ENCODE assay signal across 12 cellular contexts in the genomic region with DNA sequence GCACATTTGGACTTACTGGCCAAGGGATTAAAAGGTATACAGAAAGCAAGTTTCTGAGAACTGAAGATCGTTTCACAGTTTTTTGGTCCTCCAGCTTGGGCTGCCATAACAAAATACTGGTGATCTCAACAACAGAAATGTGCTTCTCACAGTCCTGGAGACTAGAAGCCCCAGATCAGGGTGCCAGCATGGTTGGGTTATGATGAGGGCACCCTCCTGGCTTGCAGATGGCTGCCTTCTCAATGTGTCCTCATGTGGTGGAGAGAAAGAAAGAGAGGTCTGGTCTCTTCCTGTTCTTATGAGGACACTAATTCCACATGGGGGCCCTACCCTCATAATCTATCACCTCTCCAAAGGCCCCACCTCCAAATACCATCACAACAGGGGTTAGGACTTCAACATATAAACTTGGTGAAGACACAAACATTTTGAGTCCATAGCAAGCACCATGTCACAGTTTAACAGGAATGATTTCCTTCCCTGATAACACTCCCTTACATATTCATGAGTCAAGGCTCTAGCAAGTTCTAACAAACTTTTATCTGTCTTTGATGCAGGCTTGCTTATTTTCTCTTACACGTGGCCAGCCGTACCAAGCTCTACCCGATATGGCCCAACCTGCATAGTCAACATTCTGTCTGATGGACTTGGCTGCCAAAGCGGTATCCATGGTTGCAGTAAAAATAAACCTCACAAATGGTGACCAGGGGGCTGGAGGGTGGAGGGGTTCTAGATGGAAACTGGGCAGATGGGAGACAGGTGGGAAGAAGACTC. TPM values are rescaled to one million over a fixed set of nuclear protein-coding genes. Genes with fewer than 3 reads are reported as not detected.
DNase-seq lines count a peak whose midpoint lies in the region; ATAC-seq, FAIRE-seq and TF ChIP-seq lines count a peak whose summit lies in the region.
"Had no signal": no experiment of that assay in that cellular context is flagged by ENCODE, and none has a peak within 500 bp of the region (broad histone marks: within the 10 kb centered on the region; RNA-seq: fewer than 3 reads in every experiment).

No MANE protein-coding gene starts in this region.

- dilution Hi-C loops in mammary epithelial cell (cut with HindIII; ENCODE audit: low sequenced_read_pairs) = no loop called here

- peak overlapping the region; percentile 75 for H2AFZ ChIP-seq in mammary epithelial cell (ENCODE audit: low read depth, low read length)

- WGBS in mammary epithelial cell (ENCODE audit: low coverage, missing lambda C conversion rate) = 41% methylated on average over 5 of the region's 5 CpGs
- WGBS in transverse colon (ENCODE audit: low coverage in 1 of 2), 2 donors = 59 to 69% methylated on average over 5 of the region's 5 CpGs
- 81 to 88% (median 85%) methylated on average over 5 of the region's 5 CpGs for WGBS in spleen, 5 donors

- intact Hi-C loops in mammary epithelial cell (cut with micrococcal nuclease) = loop anchor here (1.0 to 5.0 kb wide), 6 partner anchors 30 to 280 kb away; a partner anchor contains a TSS
- intact Hi-C loops in breast epithelium (cut with DNase I; ENCODE audit: low total_unique reads) = no loop called here
- intact Hi-C loops in transverse colon (cut with DNase I; ENCODE audit: low total_unique reads) = loop anchor here (5.0 to 10.0 kb wide), 2 partner anchors 70 to 188 kb away; no protein-coding TSS in a partner anchor
- intact Hi-C loops in spleen (cut with DNase I; ENCODE audit: low total_unique reads) = loop anchor here (5.0 kb wide), 1 partner anchor 70 kb away; no protein-coding TSS in a partner anchor

- no peaks in the 10 kb centered on the region for H3K27me3 ChIP-seq in mammary epithelial cell (ENCODE audit: insufficient read depth, low read length)
- H3K27me3 ChIP-seq in breast epithelium = no peaks in the 10 kb centered on the region
- H3K27me3 ChIP-seq in bronchial epithelial cell (ENCODE audit: control insufficient read depth, insufficient read depth, low read length) = no peaks in the 10 kb centered on the region
- no peaks in the 10 kb centered on the region for H3K27me3 ChIP-seq in muscle layer of colon (ENCODE audit: control insufficient read depth in 1 of 2, insufficient read depth in 2 of 2, low read length in 2 of 2)
- H3K27me3 ChIP-seq in transverse colon = no peaks in the 10 kb centered on the region
- no peaks in the 10 kb centered on the region for H3K27me3 ChIP-seq in spleen (replicated peaks in 1 of 7)

- H3K36me3 ChIP-seq in mammary epithelial cell (ENCODE audit: insufficient read depth, low read length) = no peaks in the 10 kb centered on the region
- H3K36me3 ChIP-seq in breast epithelium = no peaks in the 10 kb centered on the region
- H3K36me3 ChIP-seq in bronchial epithelial cell (ENCODE audit: control insufficient read depth, insufficient read depth, low read length) = no peaks in the 10 kb centered on the region
- H3K36me3 ChIP-seq in muscle layer of colon (ENCODE audit: insufficient read depth, low read length) = no peaks in the 10 kb centered on the region
- no peaks in the 10 kb centered on the region for H3K36me3 ChIP-seq in transverse colon
- no peaks in the 10 kb centered on the region for H3K36me3 ChIP-seq in spleen

- H3K4me1 ChIP-seq in mammary epithelial cell (ENCODE audit: insufficient read depth, low read length) (peaks cover 4% of the 10 kb centered on the region), breast epithelium (no peaks in the 10 kb centered on the region), muscle layer of colon (ENCODE audit: insufficient read depth, low read length) (peaks cover 33% of the 10 kb centered on the region), transverse colon (peaks cover 6 to 17% (median 11%) of the 10 kb centered on the region in 4 donors), spleen (peaks cover 0 to 10% (median 7%) of the 10 kb centered on the region in 6 donors)

- H3K9ac ChIP-seq in mammary epithelial cell (ENCODE audit: insufficient read depth, low read length) (no peak overlapping the region), muscle layer of colon (ENCODE audit: low read length) (no peak overlapping the region)

- DNase-seq in mammary epithelial cell (peak; percentile 31), breast epithelium (ENCODE audit: low spot score in 2 of 2) (no peak), bronchial epithelial cell (ENCODE audit: low read depth) (peak; percentile 61), transverse colon (no peak), spleen (no peak), 8988T (no peak)
- DNase-seq: activated gamma-delta T cell had no signal

- no peak overlapping the region for H3K4me2 ChIP-seq in mammary epithelial cell (ENCODE audit: insufficient read depth, low read depth, low read length)

- TF ChIP-seq CTCF in mammary epithelial cell (conservative IDR thresholded peaks at IDR 0.05 in 1 of 2, IDR thresholded peaks at IDR 0.05 in 1 of 2; ENCODE audit: extremely low read depth in 1 of 2, insufficient read depth in 1 of 2, low read depth in 1 of 2, low read length in 2 of 2) (no peak), breast epithelium (IDR thresholded peaks at IDR 0.05) (no peak), bronchial epithelial cell (IDR thresholded peaks at IDR 0.05; ENCODE audit: insufficient read depth, low read length, severe bottlenecking) (no peak), transverse colon (IDR thresholded peaks at IDR 0.05) (no peak), spleen (IDR thresholded peaks at IDR 0.05 in 8 of 11, conservative IDR thresholded peaks at IDR 0.05 in 3 of 11) (no peak)

- H4K20me1 ChIP-seq in mammary epithelial cell (ENCODE audit: insufficient read depth, low read length) = no peaks in the 10 kb centered on the region

- no TSS peak for BruUV-seq in mammary epithelial cell (replicated peaks; lab: Mats Ljungman, UMichigan)

- H3K9me3 ChIP-seq in mammary epithelial cell (replicated peaks; ENCODE audit: insufficient read depth, low read length) (no peaks in the 10 kb centered on the region), breast epithelium (no peaks in the 10 kb centered on the region), muscle layer of colon (ENCODE audit: low read length) (no peaks in the 10 kb centered on the region), transverse colon (no peaks in the 10 kb centered on the region), spleen (no peaks in the 10 kb centered on the region)

- no peak overlapping the region for H3K27ac ChIP-seq in mammary epithelial cell (ENCODE audit: insufficient read depth, low read depth, low read length)
- no peak overlapping the region for H3K27ac ChIP-seq in breast epithelium
- H3K27ac ChIP-seq in muscle layer of colon (ENCODE audit: low read depth, low read length) = peak overlapping the region; percentile 82
- H3K27ac ChIP-seq in transverse colon = peak overlapping the region; percentile 34 to 79 (median 62)
- no peak overlapping the region for H3K27ac ChIP-seq in spleen

- in situ Hi-C loops in mammary epithelial cell (cut with MboI; ENCODE audit: low sequenced_read_pairs in 2 of 2) = loop anchor here (10.0 kb wide), 1 partner anchor 68 kb away; no protein-coding TSS in a partner anchor
- in situ Hi-C loops in transverse colon (cut with MboI; ENCODE audit: low pct_ligation_motif_present in 1 of 4, low pct_unique_long_range_greater_than_20kb in 1 of 4, low sequenced_read_pairs in 3 of 4) = loop anchor here in 2 of 4 donors (25.0 kb wide), 1 partner anchor 200 kb away; a partner anchor contains a TSS

- no peak for ATAC-seq in HG03280 (IDR thresholded peaks at IDR 0.05; ENCODE audit: unreplicated experiment)

- no peaks in the 10 kb centered on the region for H3K79me2 ChIP-seq in mammary epithelial cell (ENCODE audit: insufficient read depth, low read length)

- TF ChIP-seq EP300 in transverse colon (IDR thresholded peaks at IDR 0.05; ENCODE audit: low read depth) = no peak

- H3K4me3 ChIP-seq in mammary epithelial cell (replicated peaks in 1 of 3; ENCODE audit: insufficient read depth in 1 of 3, low read depth in 2 of 3, low read length in 3 of 3) = no peak overlapping the region
- no peak overlapping the region for H3K4me3 ChIP-seq in breast epithelium
- no peak overlapping the region for H3K4me3 ChIP-seq in bronchial epithelial cell (ENCODE audit: low read depth, low read length)
- H3K4me3 ChIP-seq in muscle layer of colon (ENCODE audit: low read depth in 1 of 2, low read length in 2 of 2) = peak overlapping the region; percentile 10 to 23
- H3K4me3 ChIP-seq in transverse colon = no peak overlapping the region
- H3K4me3 ChIP-seq in spleen = no peak overlapping the region

- FAIRE-seq in bronchial epithelial cell (lab: Jason Lieb, UNC) = no peak

- TF ChIP-seq POLR2A in breast epithelium (IDR thresholded peaks at IDR 0.05) = no peak
- no peak for TF ChIP-seq POLR2A in transverse colon (IDR thresholded peaks at IDR 0.05)
- no peak for TF ChIP-seq POLR2A in spleen (IDR thresholded peaks at IDR 0.05)

- CTCF ChIA-PET in mammary epithelial cell (lab: Charles Lee; ENCODE audit: low non-redundant PET) = interaction anchor here (0.6 to 0.7 kb wide), 3 partner anchors 48 to 1459 kb away, joined by 3 to 4 read pairs (median 3); no protein-coding TSS in a partner anchor

RNA-seq across cellular contexts. Expression of a gene that starts 20.3 kb away (rescaled TPM):
- 1 to 10 TPM in 1 of 2 donors, under 1 TPM in 1; under 0.01 to 1.1 TPM for total RNA-seq in mammary epithelial cell
- 1.4 TPM for polyA plus RNA-seq in mammary epithelial cell
- polyA minus RNA-seq in mammary epithelial cell = 6.8 TPM
- under 1 TPM in 1 of 3 donors, not detected in 2; 0.16 TPM for total RNA-seq in breast epithelium
- not detected in 2 replicates for total RNA-seq in bronchial epithelial cell
- total RNA-seq in transverse colon = under 1 TPM in 1 of 4 donors, not detected in 3; 0.14 TPM
- 100 to 1,000 TPM in 2 of 7 donors, 10 to 100 TPM in 5; 19.4 to 139 (median 48.4) TPM for total RNA-seq in spleen
- 1 to 10 TPM in 2 of 3 donors, under 1 TPM in 1; 0.70 to 6.6 (median 4.9) TPM for polyA plus RNA-seq in spleen
- total RNA-seq: neural crest cell, SK-MEL-5, temporal lobe had no signal

RNA-seq across cellular contexts. Expression of a gene that starts 29.9 kb away (rescaled TPM):
- total RNA-seq in mammary epithelial cell (100 to 1,000 TPM; 523 to 644 TPM), breast epithelium (100 to 1,000 TPM; 212 to 336 (median 248) TPM), bronchial epithelial cell (504 and 577 TPM in 2 replicates), transverse colon (100 to 1,000 TPM in 3 of 4 donors, 10 to 100 TPM in 1; 65.5 to 343 (median 275) TPM), spleen (100 to 1,000 TPM; 344 to 554 (median 430) TPM)
- polyA plus RNA-seq in mammary epithelial cell (961 TPM), spleen (100 to 1,000 TPM; 262 to 317 (median 289) TPM)
- 351 TPM for polyA minus RNA-seq in mammary epithelial cell

Comparison
In these comparisons a context has a peak if more than half of its experiments do, and no peak if none do; other contexts are left out.
1. DNase-seq: peak in mammary epithelial cell (single experiment) and bronchial epithelial cell (single experiment); none in breast epithelium (0 of 2), transverse colon (single experiment), spleen (single experiment) and 8988T (single experiment).
2. H3K27ac ChIP-seq: peak in muscle layer of colon (single experiment) and transverse colon (4 of 4); none in mammary epithelial cell (single experiment), breast epithelium (0 of 2) and spleen (0 of 8).
3. H3K4me3 ChIP-seq: peak in muscle layer of colon (2 of 2); none in mammary epithelial cell (0 of 3), breast epithelium (0 of 3), bronchial epithelial cell (single experiment), transverse colon (0 of 4) and spleen (0 of 8).
4. RNA of a gene that starts 20.3 kb away (total RNA-seq): 19.4 to 139 TPM in spleen; under 0.01 to 1.1 TPM in mammary epithelial cell, 0.16 TPM in breast epithelium, not detected in bronchial epithelial cell and 0.14 TPM in transverse colon; every median in the first group is over 4 times any median in the second.